Comparison of ENCODE assay signal across 8 cellular contexts in genomic region chr2:148989882-148990493, GRCh38. TPM values are rescaled to one million over a fixed set of nuclear protein-coding genes. Genes with fewer than 3 reads are reported as not detected.
A peak's percentile ranks its signal among the peaks of the same experiment; 100 is the strongest.
DNase-seq lines count a peak whose midpoint lies in the region; ATAC-seq, FAIRE-seq and TF ChIP-seq lines count a peak whose summit lies in the region.

No MANE protein-coding gene starts in this region.

- ATAC-seq in HG03565 (IDR thresholded peaks at IDR 0.05; ENCODE audit: unreplicated experiment) = peak; percentile 86

- no peak overlapping the region for H3K4me3 ChIP-seq in esophagus squamous epithelium

- H3K27ac Mint-ChIP-seq in nephron = no peak overlapping the region

- no peaks in the 10 kb centered on the region for H3K4me1 Mint-ChIP-seq in nephron

- TF ChIP-seq POLR2A in esophagus squamous epithelium (IDR thresholded peaks at IDR 0.05) = no peak

- intact Hi-C loops in esophagus squamous epithelium (cut with DNase I) = loop anchor here (10.0 kb wide), 1 partner anchor 1055 kb away; no protein-coding TSS in a partner anchor

- 21 to 30% methylated on average over 6 of the region's 6 CpGs for WGBS in esophagus squamous epithelium, 2 donors

- H3K4me3 Mint-ChIP-seq in nephron = no peak overlapping the region

- H3K27ac ChIP-seq in esophagus squamous epithelium = no peak overlapping the region

- no peaks in the 10 kb centered on the region for H3K27me3 Mint-ChIP-seq in nephron (ENCODE audit: low read depth)

- FAIRE-seq in urothelium cell line (lab: Jason Lieb, UNC) = no peak

- peaks cover 0 to 13% (median 0%) of the 10 kb centered on the region in 4 donors for H3K27me3 ChIP-seq in esophagus squamous epithelium

- H3K9me3 Mint-ChIP-seq in nephron = no peaks in the 10 kb centered on the region

- DNase-seq in DMS79 treated with DMSO at 0.1 percent for 48 hours (lab: John Stamatoyannopoulos, UW) (peak; percentile 68), GM20000 (ENCODE audit: low spot score) (peak; percentile 73), NCI-H69 (lab: John Stamatoyannopoulos, UW) (peak; percentile 83), esophagus squamous epithelium (lab: John Stamatoyannopoulos, UW) (no peak), urothelium cell line (ENCODE audit: low spot score) (peak; percentile 71)
- DNase-seq in activated CD4-positive, alpha-beta T cell treated with anti-CD3 and anti-CD28 coated beads, Interleukin-2, amount 50 U/mL, for 4 hours = peak; percentile 28 to 38

- H3K36me3 Mint-ChIP-seq in nephron (ENCODE audit: low read depth) = peaks cover 2% of the 10 kb centered on the region

- no peaks in the 10 kb centered on the region for H3K36me3 ChIP-seq in esophagus squamous epithelium

- no peaks in the 10 kb centered on the region for H3K4me1 ChIP-seq in esophagus squamous epithelium

- TF ChIP-seq CTCF in GM20000 (IDR thresholded peaks at IDR 0.05; ENCODE audit: extremely low read depth, missing control alignments) = peak; percentile 60
- peak; percentile 30 to 79 (median 64) for TF ChIP-seq CTCF in esophagus squamous epithelium (IDR thresholded peaks at IDR 0.05)
- peak; percentile 78 to 83 (median 78) for TF ChIP-seq CTCF in nephron (IDR thresholded peaks at IDR 0.05; ENCODE audit: unreplicated experiment in 3 of 3)

- no peaks in the 10 kb centered on the region for H3K9me3 ChIP-seq in esophagus squamous epithelium

RNA-seq across cellular contexts. Expression of gene LYPD6B, which starts 48.5 kb away (rescaled TPM):
- 1 to 10 TPM; 3.1 to 9.2 (median 7.6) TPM for total RNA-seq in esophagus squamous epithelium
